In the genomic region with DNA sequence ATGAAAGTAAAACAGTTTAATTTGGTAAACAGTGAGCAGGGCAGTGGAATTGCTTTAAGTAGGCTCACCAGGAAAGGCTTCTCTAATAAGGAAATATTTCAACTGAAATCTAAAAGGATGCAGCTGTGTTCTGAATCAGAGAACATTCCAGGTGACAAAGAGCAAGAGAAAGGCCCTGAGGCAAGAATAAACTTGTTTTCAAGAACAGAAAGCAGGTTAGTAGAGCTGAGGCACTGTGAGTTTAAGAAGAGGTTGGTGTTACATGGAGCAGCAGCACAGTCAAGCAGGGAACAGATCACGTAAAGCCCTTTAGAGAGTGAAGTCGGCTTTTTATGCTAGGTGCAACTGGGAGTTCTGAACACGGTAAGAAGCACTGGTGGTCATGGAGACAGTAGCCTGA, we compare ENCODE assay signal across 28 cellular contexts. TPM values are rescaled to one million over a fixed set of nuclear protein-coding genes. Genes with fewer than 3 reads are reported as not detected.
DNase-seq lines count a peak whose midpoint lies in the region; ATAC-seq, FAIRE-seq and TF ChIP-seq lines count a peak whose summit lies in the region.
"Had no signal": no experiment of that assay in that cellular context is flagged by ENCODE, and none has a peak within 500 bp of the region (broad histone marks: within the 10 kb centered on the region; RNA-seq: fewer than 3 reads in every experiment).

No MANE protein-coding gene starts in this region.

- H3K27ac ChIP-seq in endothelial cell of umbilical vein (ENCODE audit: insufficient read depth, low read depth, low read length), result no peak overlapping the region
- H3K27ac ChIP-seq: BLaER1, colonic mucosa, parathyroid adenoma, suprapubic skin, vagina had no signal

- peak; percentile 62 for DNase-seq in ELR (ENCODE audit: low read depth)
- DNase-seq in NCI-H2227 treated with DMSO at 0.1 percent for 48 hours (lab: John Stamatoyannopoulos, UW), result peak; percentile 45
- peak; percentile 79 for DNase-seq in endothelial cell of umbilical vein (ENCODE audit: low read depth, low spot score)
- DNase-seq in left kidney (ENCODE audit: low read depth, low spot score), result peak; percentile 5
- DNase-seq in activated CD8-positive, alpha-beta T cell treated with anti-CD3 and anti-CD28 coated beads for 36 hours, result no peak
- DNase-seq in activated CD4-positive, alpha-beta T cell treated with anti-CD3 and anti-CD28 coated beads for 1 hour, result no peak
- DNase-seq: activated CD4-positive, alpha-beta T cell treated with anti-CD3 and anti-CD28 coated beads for 48 hours; activated naive CD8-positive, alpha-beta T cell treated with anti-CD3 and anti-CD28 coated beads for 36 hours; colonic mucosa; foreskin melanocyte; GDM1; mesenchymal stem cell; NCI-H1105; NCI-H524 treated with DMSO at 0.1 percent for 48 hours; SHP77; T-cell had no signal

- no peak overlapping the region for H3K4me3 Mint-ChIP-seq in activated CD8-positive, alpha-beta T cell treated with anti-CD3 and anti-CD28 coated beads for 36 hours
- H3K4me3 Mint-ChIP-seq: activated naive CD8-positive, alpha-beta T cell treated with anti-CD3 and anti-CD28 coated beads for 36 hours; brain; natural killer cell treated with Interleukin-12 subunit alpha and Interleukin-12 subunit beta and Interleukin-15 and Interleukin-18, amount 100 ng/mL, for 72 hours; T-cell had no signal

- no peaks in the 10 kb centered on the region for H3K36me3 Mint-ChIP-seq in activated CD8-positive, alpha-beta T cell treated with anti-CD3 and anti-CD28 coated beads for 36 hours (ENCODE audit: low read depth)
- H3K36me3 Mint-ChIP-seq: activated naive CD8-positive, alpha-beta T cell treated with anti-CD3 and anti-CD28 coated beads for 36 hours; brain; natural killer cell treated with Interleukin-12 subunit alpha and Interleukin-12 subunit beta and Interleukin-15 and Interleukin-18, amount 100 ng/mL, for 72 hours; T-cell had no signal

- no peaks in the 10 kb centered on the region for H3K79me2 ChIP-seq in endothelial cell of umbilical vein (ENCODE audit: control insufficient read depth, insufficient read depth, low read length)
- H3K79me2 ChIP-seq: parathyroid adenoma had no signal

- CTCF ChIA-PET in endothelial cell of umbilical vein (lab: Charles Lee), result interaction anchor here (0.9 to 4.4 kb wide), 2 partner anchors 10 to 235 kb away, joined by 7 to 18 read pairs; no protein-coding TSS in a partner anchor
- CTCF ChIA-PET in activated CD8-positive, alpha-beta T cell treated with anti-CD3 and anti-CD28 coated beads for 36 hours (lab: Charles Lee), result no interaction called here

- TF ChIP-seq POLR2A in endothelial cell of umbilical vein (IDR thresholded peaks at IDR 0.05; ENCODE audit: low read depth, low read length), result no peak

- peaks cover 4% of the 10 kb centered on the region for H3K4me1 ChIP-seq in endothelial cell of umbilical vein (ENCODE audit: control insufficient read depth, extremely low read depth, insufficient read depth, low read length)
- H3K4me1 ChIP-seq: BLaER1, colonic mucosa, parathyroid adenoma, suprapubic skin, vagina had no signal

- ATAC-seq in HG03469 (IDR thresholded peaks at IDR 0.05; ENCODE audit: unreplicated experiment) (no peak), GM19467 (IDR thresholded peaks at IDR 0.05; ENCODE audit: unreplicated experiment) (no peak)
- no peak for ATAC-seq in activated CD8-positive, alpha-beta T cell treated with anti-CD3 and anti-CD28 coated beads for 36 hours
- ATAC-seq: natural killer cell treated with Interleukin-12 subunit alpha and Interleukin-12 subunit beta and Interleukin-15 and Interleukin-18, amount 100 ng/mL, for 72 hours; T-cell had no signal

- H3K36me3 ChIP-seq in endothelial cell of umbilical vein (ENCODE audit: control insufficient read depth in 2 of 2, extremely low read depth in 1 of 2, insufficient read depth in 2 of 2, low read length in 2 of 2), result no peaks in the 10 kb centered on the region
- H3K36me3 ChIP-seq: BLaER1, colonic mucosa, suprapubic skin, vagina had no signal

- H3K9ac ChIP-seq in endothelial cell of umbilical vein (replicated peaks; ENCODE audit: extremely low read depth, insufficient read depth, low read length), result no peak overlapping the region
- H3K9ac ChIP-seq: BLaER1, parathyroid adenoma had no signal

- no peaks in the 10 kb centered on the region for H3K9me3 Mint-ChIP-seq in activated CD8-positive, alpha-beta T cell treated with anti-CD3 and anti-CD28 coated beads for 36 hours
- H3K9me3 Mint-ChIP-seq: activated naive CD8-positive, alpha-beta T cell treated with anti-CD3 and anti-CD28 coated beads for 36 hours; natural killer cell treated with Interleukin-12 subunit alpha and Interleukin-12 subunit beta and Interleukin-15 and Interleukin-18, amount 100 ng/mL, for 72 hours; T-cell had no signal

- H3K4me3 ChIP-seq in endothelial cell of umbilical vein (replicated peaks in 1 of 3; ENCODE audit: insufficient read depth in 1 of 3, low read depth in 1 of 3, low read length in 3 of 3), result no peak overlapping the region
- H3K4me3 ChIP-seq: BLaER1, colonic mucosa, suprapubic skin, vagina had no signal

- intact Hi-C loops in endothelial cell of umbilical vein (cut with micrococcal nuclease), result loop anchor here (5.0 kb wide), 1 partner anchor 178 kb away; no protein-coding TSS in a partner anchor
- intact Hi-C loops in activated CD8-positive, alpha-beta T cell treated with anti-CD3 and anti-CD28 coated beads for 36 hours (cut with micrococcal nuclease), result no loop called here

- no peaks in the 10 kb centered on the region for H4K20me1 ChIP-seq in endothelial cell of umbilical vein (replicated peaks; ENCODE audit: control insufficient read depth, extremely low read depth, insufficient read depth, low read length)
- H4K20me1 ChIP-seq: BLaER1 had no signal

- H3K4me1 Mint-ChIP-seq in activated CD8-positive, alpha-beta T cell treated with anti-CD3 and anti-CD28 coated beads for 36 hours (ENCODE audit: low read depth), result no peaks in the 10 kb centered on the region
- H3K4me1 Mint-ChIP-seq: activated naive CD8-positive, alpha-beta T cell treated with anti-CD3 and anti-CD28 coated beads for 36 hours; brain; T-cell had no signal

- H3K4me2 ChIP-seq in endothelial cell of umbilical vein (ENCODE audit: insufficient read depth, low read length), result no peak overlapping the region
- H3K4me2 ChIP-seq: BLaER1 had no signal

- POLR2A ChIA-PET in endothelial cell of umbilical vein (lab: Charles Lee), result no interaction called here
- POLR2A ChIA-PET in activated CD8-positive, alpha-beta T cell treated with anti-CD3 and anti-CD28 coated beads for 36 hours (lab: Charles Lee), result no interaction called here

- TF ChIP-seq CTCF in endothelial cell of umbilical vein (IDR thresholded peaks at IDR 0.05; ENCODE audit: extremely low read depth in 1 of 2, insufficient read depth in 1 of 2, low read depth in 1 of 2, low read length in 2 of 2), result no peak
- no peak for TF ChIP-seq CTCF in activated CD8-positive, alpha-beta T cell treated with anti-CD3 and anti-CD28 coated beads for 36 hours (IDR thresholded peaks at IDR 0.05)

- H3K27me3 Mint-ChIP-seq in activated CD8-positive, alpha-beta T cell treated with anti-CD3 and anti-CD28 coated beads for 36 hours, result no peaks in the 10 kb centered on the region
- H3K27me3 Mint-ChIP-seq: activated naive CD8-positive, alpha-beta T cell treated with anti-CD3 and anti-CD28 coated beads for 36 hours; brain; natural killer cell treated with Interleukin-12 subunit alpha and Interleukin-12 subunit beta and Interleukin-15 and Interleukin-18, amount 100 ng/mL, for 72 hours had no signal

- dilution Hi-C loops in endothelial cell of umbilical vein (cut with MboI; ENCODE audit: extremely low pct_ligation_motif_present, low sequenced_read_pairs), result no loop called here

- H3K9me3 ChIP-seq in endothelial cell of umbilical vein (replicated peaks; ENCODE audit: control insufficient read depth, insufficient read depth, low read length), result no peaks in the 10 kb centered on the region
- H3K9me3 ChIP-seq: BLaER1, colonic mucosa, suprapubic skin, vagina had no signal

- H3K9me1 ChIP-seq in endothelial cell of umbilical vein (replicated peaks; ENCODE audit: control insufficient read depth, extremely low read depth, insufficient read depth, low read length), result no peaks in the 10 kb centered on the region

- H2AFZ ChIP-seq in endothelial cell of umbilical vein (ENCODE audit: low read depth, low read length), result no peak overlapping the region
- H2AFZ ChIP-seq: parathyroid adenoma had no signal

- peaks cover 0 to 1% of the 10 kb centered on the region in 2 experiments for H3K27me3 ChIP-seq in endothelial cell of umbilical vein (ENCODE audit: control insufficient read depth in 2 of 2, insufficient read depth in 2 of 2, low read length in 2 of 2)
- H3K27me3 ChIP-seq: BLaER1, colonic mucosa, suprapubic skin, vagina had no signal

- no TSS peak for BruUV-seq in endothelial cell of umbilical vein (replicated peaks; lab: Mats Ljungman, UMichigan)

- H3K27ac Mint-ChIP-seq in activated CD8-positive, alpha-beta T cell treated with anti-CD3 and anti-CD28 coated beads for 36 hours, result no peak overlapping the region
- H3K27ac Mint-ChIP-seq: activated naive CD8-positive, alpha-beta T cell treated with anti-CD3 and anti-CD28 coated beads for 36 hours; brain; natural killer cell treated with Interleukin-12 subunit alpha and Interleukin-12 subunit beta and Interleukin-15 and Interleukin-18, amount 100 ng/mL, for 72 hours; T-cell had no signal

- no peak for FAIRE-seq in endothelial cell of umbilical vein (lab: Jason Lieb, UNC)
- FAIRE-seq: D721Med, endometrium, H54, HTR-8/SVneo had no signal

TF ChIP-seq in endothelial cell of umbilical vein, 7 proteins besides CTCF, POLR2A, EP300 and RAD21 (continues in another document):
- TF ChIP-seq GATA2 (IDR thresholded peaks at IDR 0.05; ENCODE audit: insufficient read depth, insufficient read length, low read depth, low read length), result no peak
- no peak for TF ChIP-seq FOS (IDR thresholded peaks at IDR 0.05; ENCODE audit: borderline replicate concordance, insufficient read depth, low read length)
- no peak for TF ChIP-seq EZH2 (IDR thresholded peaks at IDR 0.05; ENCODE audit: borderline replicate concordance, low read depth, low read length, severe bottlenecking)
- TF ChIP-seq JUN (IDR thresholded peaks at IDR 0.05; ENCODE audit: borderline replicate concordance, insufficient read depth, insufficient read length, low read depth), result no peak

RNA-seq across cellular contexts. Expression of a gene that starts 57.0 kb away (rescaled TPM):
- total RNA-seq in endothelial cell of umbilical vein, result not detected in 2 replicates
- not detected in 2 replicates for polyA plus RNA-seq in endothelial cell of umbilical vein
- 0.01 TPM in 1 of 2 replicates, not detected in the other for polyA plus RNA-seq in endothelial cell of umbilical vein (2011; cell fraction: cytosol; rRNA removed)
- polyA plus RNA-seq in endothelial cell of umbilical vein (2011; cell fraction: nucleus; rRNA removed), result 0.03 and 0.06 TPM in 2 replicates
- not detected in 2 replicates for polyA plus RNA-seq in endothelial cell of umbilical vein (2012)
- polyA minus RNA-seq in endothelial cell of umbilical vein, result not detected in 2 replicates
- polyA minus RNA-seq in endothelial cell of umbilical vein (2011; cell fraction: cytosol; rRNA and poly(A)+ RNA removed), result not detected
- 0.05 and 0.24 TPM in 2 replicates for polyA minus RNA-seq in endothelial cell of umbilical vein (2011; cell fraction: nucleus; rRNA and poly(A)+ RNA removed)
- total RNA-seq in activated CD8-positive, alpha-beta T cell treated with anti-CD3 and anti-CD28 coated beads for 36 hours, result not detected
- total RNA-seq: activated naive CD8-positive, alpha-beta T cell treated with anti-CD3 and anti-CD28 coated beads for 36 hours; natural killer cell treated with Interleukin-12 subunit alpha and Interleukin-12 subunit beta and Interleukin-15 and Interleukin-18, amount 100 ng/mL, for 72 hours; suprapubic skin; T-cell; vagina had no signal

Comparison
In these comparisons a context has a peak if more than half of its experiments do, and no peak if none do; other contexts are left out.
1. DNase-seq: peak in ELR (single experiment), NCI-H2227 treated with DMSO at 0.1 percent for 48 hours (single experiment), endothelial cell of umbilical vein (single experiment) and left kidney (single experiment); none in activated CD8-positive, alpha-beta T cell treated with anti-CD3 and anti-CD28 coated beads for 36 hours (single experiment) and activated CD4-positive, alpha-beta T cell treated with anti-CD3 and anti-CD28 coated beads for 1 hour (single experiment).